In the genomic region with DNA sequence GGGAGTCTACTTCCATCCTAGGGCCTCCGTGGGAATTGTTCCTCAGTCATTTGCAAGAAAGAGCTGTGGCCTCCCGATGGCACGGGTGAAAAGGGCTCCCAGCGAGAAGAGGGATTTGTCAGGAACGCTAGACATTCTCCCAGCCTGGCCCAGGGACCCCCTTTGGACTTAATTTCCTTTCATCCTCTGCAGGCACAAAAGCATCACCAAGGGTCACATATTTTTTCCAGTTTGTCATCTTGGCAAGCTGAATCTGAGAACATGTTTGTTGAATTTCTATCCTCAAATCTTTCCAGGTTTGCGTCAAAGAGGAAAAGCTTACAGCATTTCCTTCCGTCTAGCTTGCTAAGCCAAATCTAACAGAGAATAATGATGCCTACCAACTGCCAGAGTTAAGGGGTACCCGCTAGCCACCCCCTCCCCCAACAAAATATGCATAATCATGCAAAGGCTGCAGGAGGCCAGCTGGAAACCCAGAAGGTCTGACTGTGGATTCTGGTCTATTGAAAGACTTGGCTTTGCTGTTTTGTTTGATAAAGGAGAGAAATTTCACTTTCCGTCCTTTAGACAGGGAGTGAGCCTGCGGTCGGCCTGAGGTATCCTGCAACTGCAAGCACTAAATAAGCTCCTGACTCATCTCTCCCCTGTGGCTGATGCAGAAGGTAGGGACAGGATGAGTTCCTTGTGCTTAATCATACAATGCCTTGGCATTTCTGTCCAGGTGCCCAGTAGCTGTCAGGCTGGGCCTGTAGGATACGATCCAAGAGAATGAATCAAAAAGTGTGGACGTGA, we compare ENCODE assay signal across 11 cellular contexts. TPM values are rescaled to one million over a fixed set of nuclear protein-coding genes. Genes with fewer than 3 reads are reported as not detected.
DNase-seq lines count a peak whose midpoint lies in the region; ATAC-seq and TF ChIP-seq lines count a peak whose summit lies in the region.
"Had no signal": no experiment of that assay in that cellular context is flagged by ENCODE, and none has a peak within 500 bp of the region (broad histone marks: within the 10 kb centered on the region; RNA-seq: fewer than 3 reads in every experiment).

No MANE protein-coding gene starts in this region.

- in situ Hi-C loops in G401 (cut with HindIII; ENCODE audit: low sequenced_read_pairs), result no loop called here

- POLR2A ChIA-PET in activated CD8-positive, alpha-beta T cell treated with anti-CD3 and anti-CD28 coated beads for 36 hours (lab: Charles Lee), result interaction anchor here (1.5 kb wide), 1 partner anchor 14 kb away, joined by 3 read pairs; no protein-coding TSS in a partner anchor

- H3K9me3 Mint-ChIP-seq in glutamatergic neuron (ENCODE audit: unreplicated experiment), result peaks cover 24% of the 10 kb centered on the region
- no peaks in the 10 kb centered on the region for H3K9me3 Mint-ChIP-seq in activated CD8-positive, alpha-beta T cell treated with anti-CD3 and anti-CD28 coated beads for 36 hours
- H3K9me3 Mint-ChIP-seq: activated CD4-positive, alpha-beta T cell treated with anti-CD3 and anti-CD28 coated beads, Interleukin-2, amount 10 ng/mL, durations not matched to agents 7 days and 5 days had no signal

- H3K4me1 Mint-ChIP-seq in glutamatergic neuron (ENCODE audit: low read depth, unreplicated experiment), result peaks cover 25% of the 10 kb centered on the region
- H3K4me1 Mint-ChIP-seq in activated CD8-positive, alpha-beta T cell treated with anti-CD3 and anti-CD28 coated beads for 36 hours (ENCODE audit: low read depth), result peaks cover 3% of the 10 kb centered on the region

- no peak overlapping the region for H3K4me3 Mint-ChIP-seq in glutamatergic neuron (ENCODE audit: unreplicated experiment)
- H3K4me3 Mint-ChIP-seq in activated CD8-positive, alpha-beta T cell treated with anti-CD3 and anti-CD28 coated beads for 36 hours, result no peak overlapping the region
- H3K4me3 Mint-ChIP-seq: activated CD4-positive, alpha-beta T cell treated with anti-CD3 and anti-CD28 coated beads, Interleukin-2, amount 10 ng/mL, durations not matched to agents 7 days and 5 days had no signal

- CTCF ChIA-PET in activated CD8-positive, alpha-beta T cell treated with anti-CD3 and anti-CD28 coated beads for 36 hours (lab: Charles Lee), result interaction anchor here (1.0 to 8.2 kb wide), 6 partner anchors 10 to 697 kb away, joined by 3 to 89 read pairs (median 4); no protein-coding TSS in a partner anchor

- DNase-seq in G401 (ENCODE audit: low spot score) (peak; percentile 48), amniotic epithelial cell (ENCODE audit: low read depth) (peak; percentile 93), glutamatergic neuron (no peak), retina (peak; percentile 47), mucosa of gallbladder (ENCODE audit: low spot score) (no peak), AML-193 (lab: John Stamatoyannopoulos, UW) (no peak)
- no peak for DNase-seq in activated CD8-positive, alpha-beta T cell treated with anti-CD3 and anti-CD28 coated beads for 36 hours
- DNase-seq: activated CD4-positive, alpha-beta T cell treated with anti-CD3 and anti-CD28 coated beads, Interleukin-2, amount 10 ng/mL, durations not matched to agents 7 days and 5 days; NCI-H1436; stimulated activated CD4-positive, alpha-beta T cell treated with anti-CD3 and anti-CD28 coated beads, Interleukin-2, amount 100 ng/mL, for 24 hours had no signal

- ATAC-seq in activated CD8-positive, alpha-beta T cell treated with anti-CD3 and anti-CD28 coated beads for 36 hours, result no peak
- no peak for ATAC-seq in GM21576 (IDR thresholded peaks at IDR 0.05; ENCODE audit: unreplicated experiment)

- peak overlapping the region; percentile 30 for H3K27ac Mint-ChIP-seq in glutamatergic neuron (ENCODE audit: unreplicated experiment)
- no peak overlapping the region for H3K27ac Mint-ChIP-seq in activated CD8-positive, alpha-beta T cell treated with anti-CD3 and anti-CD28 coated beads for 36 hours
- H3K27ac Mint-ChIP-seq: activated CD4-positive, alpha-beta T cell treated with anti-CD3 and anti-CD28 coated beads, Interleukin-2, amount 10 ng/mL, durations not matched to agents 7 days and 5 days had no signal

- TF ChIP-seq CTCF in glutamatergic neuron (IDR thresholded peaks at IDR 0.05; ENCODE audit: partially characterized antibody, unreplicated experiment), result no peak
- TF ChIP-seq CTCF in activated CD8-positive, alpha-beta T cell treated with anti-CD3 and anti-CD28 coated beads for 36 hours (IDR thresholded peaks at IDR 0.05), result no peak

- peaks cover 6% of the 10 kb centered on the region for H3K36me3 Mint-ChIP-seq in glutamatergic neuron (ENCODE audit: unreplicated experiment)
- H3K36me3 Mint-ChIP-seq in activated CD8-positive, alpha-beta T cell treated with anti-CD3 and anti-CD28 coated beads for 36 hours (ENCODE audit: low read depth), result no peaks in the 10 kb centered on the region

- peaks cover 7% of the 10 kb centered on the region for H3K27me3 Mint-ChIP-seq in glutamatergic neuron (ENCODE audit: unreplicated experiment)
- no peaks in the 10 kb centered on the region for H3K27me3 Mint-ChIP-seq in activated CD8-positive, alpha-beta T cell treated with anti-CD3 and anti-CD28 coated beads for 36 hours
- H3K27me3 Mint-ChIP-seq: activated CD4-positive, alpha-beta T cell treated with anti-CD3 and anti-CD28 coated beads, Interleukin-2, amount 10 ng/mL, durations not matched to agents 7 days and 5 days had no signal

- intact Hi-C loops in activated CD8-positive, alpha-beta T cell treated with anti-CD3 and anti-CD28 coated beads for 36 hours (cut with micrococcal nuclease), result no loop called here

RNA-seq across cellular contexts. Expression of a gene that starts 23.1 kb away (rescaled TPM):
- 26.6 and 54.5 TPM in 2 replicates for total RNA-seq in G401 (2014; rRNA removed; shearing (Covaris generic))
- 37.2 TPM for total RNA-seq in glutamatergic neuron (ENCODE audit: unreplicated experiment)
- total RNA-seq in activated CD8-positive, alpha-beta T cell treated with anti-CD3 and anti-CD28 coated beads for 36 hours, result 10 to 100 TPM; 50.2 to 53.9 TPM
- total RNA-seq in mucosa of gallbladder, result 19.3 TPM

RNA-seq across cellular contexts. Expression of a gene that starts 54.4 kb away (rescaled TPM):
- total RNA-seq in G401 (2014; rRNA removed; shearing (Covaris generic)), result 31.6 and 39.2 TPM in 2 replicates
- total RNA-seq in glutamatergic neuron (ENCODE audit: unreplicated experiment) (1,777 TPM), mucosa of gallbladder (24.5 TPM)
- total RNA-seq in activated CD8-positive, alpha-beta T cell treated with anti-CD3 and anti-CD28 coated beads for 36 hours, result under 1 TPM; 0.41 to 0.67 TPM
- total RNA-seq: activated CD4-positive, alpha-beta T cell treated with anti-CD3 and anti-CD28 coated beads, Interleukin-2, amount 10 ng/mL, durations not matched to agents 7 days and 5 days had no signal

Comparison
In these comparisons a context has a peak if more than half of its experiments do, and no peak if none do; other contexts are left out.
1. DNase-seq: peak in G401 (single experiment), amniotic epithelial cell (single experiment) and retina (single experiment); none in glutamatergic neuron (single experiment), activated CD8-positive, alpha-beta T cell treated with anti-CD3 and anti-CD28 coated beads for 36 hours (single experiment), mucosa of gallbladder (single experiment) and AML-193 (0 of 2).
2. RNA of a gene that starts 54.4 kb away (total RNA-seq): 1,777 TPM in glutamatergic neuron (single experiment); 31.6 to 39.2 TPM in G401, 24.5 TPM in mucosa of gallbladder (single experiment) and 0.41 to 0.67 TPM in activated CD8-positive, alpha-beta T cell treated with anti-CD3 and anti-CD28 coated beads for 36 hours; every median in the first group is over 10 times any median in the second.